9 cellular contexts compared by ENCODE assay signal in the genomic region with DNA sequence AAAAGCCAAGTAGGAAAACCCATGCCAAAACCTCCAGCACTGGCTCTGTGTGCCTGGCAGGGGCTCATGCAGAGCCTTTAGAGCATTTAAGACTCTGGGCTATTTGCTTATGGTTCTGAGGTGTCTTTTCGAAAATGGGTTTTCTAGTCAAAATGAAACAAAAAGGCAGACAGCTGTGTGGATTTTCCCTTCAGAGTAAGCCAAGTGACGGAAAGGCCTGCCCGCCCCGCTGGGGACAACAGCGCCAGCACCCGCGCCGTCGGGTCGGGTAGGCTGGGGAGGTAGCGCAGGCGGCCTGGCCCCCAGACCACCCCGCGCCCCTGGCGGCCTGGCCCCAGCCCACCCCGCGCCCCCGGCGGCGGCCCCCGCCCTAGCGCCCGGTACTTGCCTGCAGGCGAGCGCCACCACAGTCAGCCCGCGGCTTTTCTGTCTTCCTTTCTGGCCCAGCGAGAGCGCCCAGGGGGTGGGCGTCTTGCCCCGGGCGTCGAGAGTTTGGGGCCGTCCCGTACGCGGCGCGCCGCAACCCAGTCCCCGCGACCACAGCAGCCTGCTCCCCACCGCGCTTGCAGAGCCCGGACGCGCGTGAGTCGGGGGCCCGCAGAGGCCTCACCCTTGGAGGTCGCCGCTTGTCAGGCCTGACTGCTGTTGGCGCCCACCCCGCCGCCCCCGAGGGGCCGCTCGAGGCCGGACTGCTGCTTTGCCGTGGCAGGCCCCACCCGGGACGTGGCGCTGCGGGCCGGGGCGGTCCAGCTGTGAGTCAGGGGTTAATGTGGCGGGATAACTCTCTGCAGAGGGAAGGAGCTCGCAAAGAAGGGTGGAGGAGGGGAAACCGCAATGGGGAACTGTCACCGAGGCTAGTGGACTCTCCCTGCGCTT. TPM values are rescaled to one million over a fixed set of nuclear protein-coding genes. Genes with fewer than 3 reads are reported as not detected.
DNase-seq lines count a peak whose midpoint lies in the region; ATAC-seq and TF ChIP-seq lines count a peak whose summit lies in the region.
"Had no signal": no experiment of that assay in that cellular context is flagged by ENCODE, and none has a peak within 500 bp of the region (broad histone marks: within the 10 kb centered on the region; RNA-seq: fewer than 3 reads in every experiment).

A gene with protein sequence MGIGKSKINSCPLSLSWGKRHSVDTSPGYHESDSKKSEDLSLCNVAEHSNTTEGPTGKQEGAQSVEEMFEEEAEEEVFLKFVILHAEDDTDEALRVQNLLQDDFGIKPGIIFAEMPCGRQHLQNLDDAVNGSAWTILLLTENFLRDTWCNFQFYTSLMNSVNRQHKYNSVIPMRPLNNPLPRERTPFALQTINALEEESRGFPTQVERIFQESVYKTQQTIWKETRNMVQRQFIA (minus strand): TSS at position 771 of the 876 bp plus-strand sequence. CDS start 21,223 bp downstream, outside the sequence.

- intact Hi-C loops in heart right ventricle (cut with DNase I), result no loop called here
- intact Hi-C loops in uterus (cut with DNase I; ENCODE audit: low total_unique reads), result no loop called here

- H3K27ac ChIP-seq in heart right ventricle, result peak within 1 kb of the TSS; percentile 88 to 98 (median 94)
- peak within 1 kb of the TSS; percentile 89 to 98 for H3K27ac ChIP-seq in uterus

- no peaks in the 10 kb centered on the region for H3K9me3 Mint-ChIP-seq in activated naive CD8-positive, alpha-beta T cell treated with anti-CD3 and anti-CD28 coated beads for 36 hours
- no peaks in the 10 kb centered on the region for H3K9me3 Mint-ChIP-seq in progenitor cell of endocrine pancreas (ENCODE audit: low read depth)

- 0% methylated on average over 56 to 71 of the region's 71 CpGs for WGBS in heart right ventricle, 2 donors

- DNase-seq in AG09309 (ENCODE audit: low read depth) (no peak), RPMI7951 (ENCODE audit: low read depth) (peak; percentile 86), heart right ventricle (peak; percentile 65 to 70), progenitor cell of endocrine pancreas (ENCODE audit: low spot score, unreplicated experiment) (peak; percentile 46), uterus (peak; percentile 61 to 64)
- peak; percentile 75 for DNase-seq in activated naive CD8-positive, alpha-beta T cell treated with anti-CD3 and anti-CD28 coated beads for 36 hours

- no peaks in the 10 kb centered on the region for H3K9me3 ChIP-seq in heart right ventricle
- H3K9me3 ChIP-seq in uterus, result no peaks in the 10 kb centered on the region

- peak in 1 of 2 donors; percentile 10 for TF ChIP-seq POLR2A in uterus (IDR thresholded peaks at IDR 0.05)

- H3K36me3 ChIP-seq in heart right ventricle (peaks cover 0 to 7% (median 0%) of the 10 kb centered on the region in 9 donors), uterus (no peaks in the 10 kb centered on the region)

- peaks cover 25% of the 10 kb centered on the region for H3K36me3 Mint-ChIP-seq in activated naive CD8-positive, alpha-beta T cell treated with anti-CD3 and anti-CD28 coated beads for 36 hours
- H3K36me3 Mint-ChIP-seq in progenitor cell of endocrine pancreas (ENCODE audit: insufficient read depth), result peaks cover 11% of the 10 kb centered on the region

- H3K27me3 ChIP-seq in heart right ventricle (no peaks in the 10 kb centered on the region), uterus (no peaks in the 10 kb centered on the region)

- H3K4me3 Mint-ChIP-seq in activated naive CD8-positive, alpha-beta T cell treated with anti-CD3 and anti-CD28 coated beads for 36 hours, result peak within 1 kb of the TSS; percentile 55
- H3K4me3 Mint-ChIP-seq in progenitor cell of endocrine pancreas (ENCODE audit: low read depth), result peak within 1 kb of the TSS; percentile 65

- ATAC-seq in GM18870 (IDR thresholded peaks at IDR 0.05; ENCODE audit: unreplicated experiment), result peak; percentile 89
- ATAC-seq in HG03066 (IDR thresholded peaks at IDR 0.05; ENCODE audit: low read depth, unreplicated experiment), result peak; percentile 71
- ATAC-seq in heart right ventricle, result peak; percentile 77 to 91 (median 85)

- peak within 1 kb of the TSS; percentile 62 for H3K27ac Mint-ChIP-seq in activated naive CD8-positive, alpha-beta T cell treated with anti-CD3 and anti-CD28 coated beads for 36 hours
- no peak within 1 kb of the TSS for H3K27ac Mint-ChIP-seq in progenitor cell of endocrine pancreas

- no peaks in the 10 kb centered on the region for H3K27me3 Mint-ChIP-seq in activated naive CD8-positive, alpha-beta T cell treated with anti-CD3 and anti-CD28 coated beads for 36 hours
- peaks cover 8% of the 10 kb centered on the region for H3K27me3 Mint-ChIP-seq in progenitor cell of endocrine pancreas

- H3K4me1 ChIP-seq in heart right ventricle, result peaks cover 0 to 51% (median 41%) of the 10 kb centered on the region in 9 donors
- peaks cover 4 to 9% of the 10 kb centered on the region in 2 donors for H3K4me1 ChIP-seq in uterus

- H3K4me3 ChIP-seq in AG09309 (ENCODE audit: control insufficient read depth, low read depth, low read length) (peak within 1 kb of the TSS; percentile 63), heart right ventricle (peak within 1 kb of the TSS; percentile 83 to 98 (median 88)), uterus (peak within 1 kb of the TSS; percentile 46 to 98)

- peaks cover 29% of the 10 kb centered on the region for H3K4me1 Mint-ChIP-seq in activated naive CD8-positive, alpha-beta T cell treated with anti-CD3 and anti-CD28 coated beads for 36 hours
- peaks cover 3% of the 10 kb centered on the region for H3K4me1 Mint-ChIP-seq in progenitor cell of endocrine pancreas (ENCODE audit: low read depth)

- TF ChIP-seq CTCF in AG09309 (IDR thresholded peaks at IDR 0.05; ENCODE audit: control insufficient read depth, insufficient read depth, low read depth, low read length, missing control alignments) (peak; percentile 10), heart right ventricle (IDR thresholded peaks at IDR 0.05) (peak in 8 of 9 donors; percentile 13 to 62 (median 38)), progenitor cell of endocrine pancreas (IDR thresholded peaks at IDR 0.05; ENCODE audit: unreplicated experiment) (peak; percentile 48), uterus (IDR thresholded peaks at IDR 0.05) (peak in 2 of 4 experiments; percentile 13 to 63)

RNA-seq across cellular contexts. Expression of the gene that starts here (rescaled TPM):
- total RNA-seq in RPMI7951 (2014; rRNA removed; shearing (Covaris generic)), result 6.4 and 11.7 TPM in 2 replicates
- 1 to 10 TPM in 1 of 2 experiments, under 1 TPM in 1; 0.82 to 1.1 TPM for total RNA-seq in activated naive CD8-positive, alpha-beta T cell treated with anti-CD3 and anti-CD28 coated beads for 36 hours
- total RNA-seq in heart right ventricle (1 to 10 TPM; 1.2 to 4.4 (median 2.0) TPM), progenitor cell of endocrine pancreas (0.36 and 1.1 TPM in 2 replicates), uterus (10 to 100 TPM in 2 of 4 donors, 1 to 10 TPM in 1, not detected in 1; 5.4 to 14.0 (median 13.5) TPM)
- 1 to 10 TPM; 1.3 to 1.9 TPM for polyA plus RNA-seq in heart right ventricle
- total RNA-seq: NCI-H460 had no signal
